Comparison of ENCODE assay signal across 4 cellular contexts in genomic region chr22:22189796-22190195, GRCh38. TPM values are rescaled to one million over a fixed set of nuclear protein-coding genes. Genes with fewer than 3 reads are reported as not detected.
"Had no signal": no experiment of that assay in that cellular context is flagged by ENCODE, and none has a peak within 500 bp of the region (broad histone marks: within the 10 kb centered on the region; RNA-seq: fewer than 3 reads in every experiment).

No MANE protein-coding gene starts in this region.

RNA-seq across cellular contexts. Expression of gene VPREB1, which starts 54.8 kb away (rescaled TPM):
- total RNA-seq: LHCN-M2, M059J, MCF 10A, NCI-H460 had no signal
